Comparison of ENCODE assay signal across 21 cellular contexts in the genomic region with DNA sequence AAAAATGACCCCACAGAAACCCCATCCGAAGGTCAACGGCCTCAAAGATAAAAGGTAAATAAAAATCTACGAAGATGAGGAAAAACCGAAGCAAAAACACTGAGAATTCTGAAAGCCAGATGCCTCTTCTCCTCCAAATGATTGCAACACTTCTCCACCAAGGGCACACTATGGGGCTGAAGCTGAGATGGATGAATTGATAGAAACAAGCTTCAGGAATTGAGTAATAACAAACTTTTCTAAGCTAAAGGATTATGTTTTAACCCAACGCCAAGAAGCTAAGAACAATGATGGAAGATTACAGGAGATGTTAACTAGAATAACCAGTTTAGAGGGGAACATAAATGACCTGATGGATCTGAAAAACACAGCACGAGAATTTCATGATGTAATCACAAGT.
DNase-seq lines count a peak whose midpoint lies in the region; ATAC-seq and TF ChIP-seq lines count a peak whose summit lies in the region.
"Had no signal": no experiment of that assay in that cellular context is flagged by ENCODE, and none has a peak within 500 bp of the region (broad histone marks: within the 10 kb centered on the region; RNA-seq: fewer than 3 reads in every experiment).

No MANE protein-coding gene starts in this region.

- DNase-seq in GM23248 = no peak
- DNase-seq in WTC11 (ENCODE audit: low spot score) = no peak
- DNase-seq in fibroblast of gingiva (ENCODE audit: low read depth) = peak; percentile 65
- DNase-seq in renal cortical epithelial cell (ENCODE audit: low read depth) = peak; percentile 35
- DNase-seq in activated gamma-delta T cell treated with Interleukin-2 at 50 U/mL for 16 hours = no peak
- DNase-seq in stimulated activated CD4-positive, alpha-beta T cell treated with anti-CD3 and anti-CD28 coated beads, Interleukin-2, amount 100 ng/mL, for 24 hours = no peak
- DNase-seq: CD4-positive, alpha-beta memory T cell; HCEC 1CT; Kasumi-1; MG63; NCI-H1048; NCI-H146; NCI-H510A; NCI-H748 treated with DMSO at 0.1 percent for 48 hours; NK-92 treated with Interleukin-12 subunit alpha and Interleukin-12 subunit beta, amount 100 ng/mL, for 24 hours; SHP77; SK-N-SH had no signal

- peaks cover 13% of the 10 kb centered on the region for H3K4me1 ChIP-seq in GM23248 (ENCODE audit: insufficient read depth)
- H3K4me1 ChIP-seq: A549, BLaER1 had no signal

- H3K4me3 ChIP-seq in GM23248 = no peak overlapping the region
- H3K4me3 ChIP-seq: A549, BLaER1, MG63 had no signal

- in situ Hi-C loops in GM23248 (cut with MboI) = no loop called here

- CTCF ChIA-PET in WTC11 (lab: Charles Lee) = no interaction called here

- ATAC-seq in WTC11 (no peak), GM19395 (IDR thresholded peaks at IDR 0.05; ENCODE audit: unreplicated experiment) (no peak), HG03432 (IDR thresholded peaks at IDR 0.05; ENCODE audit: unreplicated experiment) (no peak)
- ATAC-seq: A549 had no signal

- no peaks in the 10 kb centered on the region for H3K27me3 ChIP-seq in GM23248 (replicated peaks; ENCODE audit: insufficient read depth)
- H3K27me3 ChIP-seq: BLaER1, MG63 had no signal

- peak overlapping the region; percentile 78 for H3K27ac Mint-ChIP-seq in WTC11
- H3K27ac Mint-ChIP-seq: CD4-positive, alpha-beta memory T cell had no signal

- H3K27ac ChIP-seq in GM23248 = 0 out of 2 replicates have a peak overlapping the region, but pooled peaks have one; percentile 7
- H3K27ac ChIP-seq: A549, BLaER1 had no signal

- no peaks in the 10 kb centered on the region for H4K20me1 ChIP-seq in GM23248 (ENCODE audit: insufficient read depth)
- H4K20me1 ChIP-seq: BLaER1 had no signal

- H3K79me2 ChIP-seq in GM23248 (ENCODE audit: insufficient read depth) = no peaks in the 10 kb centered on the region

- peaks cover 68% of the 10 kb centered on the region for H3K4me1 Mint-ChIP-seq in WTC11
- H3K4me1 Mint-ChIP-seq: CD4-positive, alpha-beta memory T cell had no signal

- H3K36me3 Mint-ChIP-seq in WTC11 = peaks cover 42% of the 10 kb centered on the region

- no peak for TF ChIP-seq CTCF in WTC11 (IDR thresholded peaks at IDR 0.05)

- peak overlapping the region; percentile 40; the same call in 1 of the 2 replicates for H2AFZ ChIP-seq in GM23248

- no peaks in the 10 kb centered on the region for H3K9me3 ChIP-seq in GM23248 (ENCODE audit: low read depth)
- H3K9me3 ChIP-seq: A549, BLaER1, MG63, SK-N-SH had no signal

- no peak overlapping the region for H3K4me3 Mint-ChIP-seq in WTC11

- no peak overlapping the region for H3K9ac ChIP-seq in GM23248
- H3K9ac ChIP-seq: BLaER1, SK-N-SH had no signal

- no peaks in the 10 kb centered on the region for H3K9me2 ChIP-seq in GM23248 (ENCODE audit: insufficient read depth)
- H3K9me2 ChIP-seq: SK-N-SH had no signal

- POLR2A ChIA-PET in WTC11 (lab: Charles Lee) = no interaction called here

- H3K4me2 ChIP-seq in GM23248 (ENCODE audit: unreplicated experiment) = peak overlapping the region; percentile 9
- H3K4me2 ChIP-seq: A549, BLaER1, SK-N-SH had no signal

- H3F3A ChIP-seq in GM23248 (ENCODE audit: insufficient read depth) = peaks cover 14% of the 10 kb centered on the region; the same call in 1 of the 2 replicates

- H3K36me3 ChIP-seq in GM23248 (ENCODE audit: low read depth) = no peaks in the 10 kb centered on the region
- H3K36me3 ChIP-seq: BLaER1, MG63 had no signal

- H3K9me3 Mint-ChIP-seq in WTC11 = peaks cover 14% of the 10 kb centered on the region

- no peaks in the 10 kb centered on the region for H3K27me3 Mint-ChIP-seq in WTC11 (ENCODE audit: low read depth)
- H3K27me3 Mint-ChIP-seq: CD4-positive, alpha-beta memory T cell had no signal

- 56 to 59% methylated on average over 6 of the region's 6 CpGs for WGBS in GM23248 (ENCODE audit: low coverage in 1 of 2, low lambda C conversion rate in 2 of 2, missing lambda C conversion rate in 2 of 2), 2 experiments

TF ChIP-seq in WTC11, 78 proteins besides CTCF, POLR2A, EP300 and RAD21:
- TF ChIP-seq, protein P1, sequence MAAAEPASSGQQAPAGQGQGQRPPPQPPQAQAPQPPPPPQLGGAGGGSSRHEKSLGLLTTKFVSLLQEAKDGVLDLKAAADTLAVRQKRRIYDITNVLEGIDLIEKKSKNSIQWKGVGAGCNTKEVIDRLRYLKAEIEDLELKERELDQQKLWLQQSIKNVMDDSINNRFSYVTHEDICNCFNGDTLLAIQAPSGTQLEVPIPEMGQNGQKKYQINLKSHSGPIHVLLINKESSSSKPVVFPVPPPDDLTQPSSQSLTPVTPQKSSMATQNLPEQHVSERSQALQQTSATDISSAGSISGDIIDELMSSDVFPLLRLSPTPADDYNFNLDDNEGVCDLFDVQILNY (CRISPR knock-in tag; IDR thresholded peaks at IDR 0.05) = no peak
- TF ChIP-seq, protein P2, sequence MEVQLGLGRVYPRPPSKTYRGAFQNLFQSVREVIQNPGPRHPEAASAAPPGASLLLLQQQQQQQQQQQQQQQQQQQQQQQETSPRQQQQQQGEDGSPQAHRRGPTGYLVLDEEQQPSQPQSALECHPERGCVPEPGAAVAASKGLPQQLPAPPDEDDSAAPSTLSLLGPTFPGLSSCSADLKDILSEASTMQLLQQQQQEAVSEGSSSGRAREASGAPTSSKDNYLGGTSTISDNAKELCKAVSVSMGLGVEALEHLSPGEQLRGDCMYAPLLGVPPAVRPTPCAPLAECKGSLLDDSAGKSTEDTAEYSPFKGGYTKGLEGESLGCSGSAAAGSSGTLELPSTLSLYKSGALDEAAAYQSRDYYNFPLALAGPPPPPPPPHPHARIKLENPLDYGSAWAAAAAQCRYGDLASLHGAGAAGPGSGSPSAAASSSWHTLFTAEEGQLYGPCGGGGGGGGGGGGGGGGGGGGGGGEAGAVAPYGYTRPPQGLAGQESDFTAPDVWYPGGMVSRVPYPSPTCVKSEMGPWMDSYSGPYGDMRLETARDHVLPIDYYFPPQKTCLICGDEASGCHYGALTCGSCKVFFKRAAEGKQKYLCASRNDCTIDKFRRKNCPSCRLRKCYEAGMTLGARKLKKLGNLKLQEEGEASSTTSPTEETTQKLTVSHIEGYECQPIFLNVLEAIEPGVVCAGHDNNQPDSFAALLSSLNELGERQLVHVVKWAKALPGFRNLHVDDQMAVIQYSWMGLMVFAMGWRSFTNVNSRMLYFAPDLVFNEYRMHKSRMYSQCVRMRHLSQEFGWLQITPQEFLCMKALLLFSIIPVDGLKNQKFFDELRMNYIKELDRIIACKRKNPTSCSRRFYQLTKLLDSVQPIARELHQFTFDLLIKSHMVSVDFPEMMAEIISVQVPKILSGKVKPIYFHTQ (CRISPR knock-in tag; IDR thresholded peaks at IDR 0.05) = no peak
- TF ChIP-seq NR2C2 (CRISPR knock-in tag; IDR thresholded peaks at IDR 0.05) (no peak), NR3C1 (CRISPR knock-in tag; conservative IDR thresholded peaks at IDR 0.05; ENCODE audit: low read depth) (no peak), NFE2L1 (CRISPR knock-in tag; IDR thresholded peaks at IDR 0.05) (no peak), MYBL2 (CRISPR knock-in tag; IDR thresholded peaks at IDR 0.05) (no peak), KAT7 (CRISPR knock-in tag; IDR thresholded peaks at IDR 0.05; ENCODE audit: borderline replicate concordance) (no peak), JUN (CRISPR knock-in tag; IDR thresholded peaks at IDR 0.05) (no peak), ZNF416 (CRISPR knock-in tag; IDR thresholded peaks at IDR 0.05) (no peak)
- TF ChIP-seq, protein P3, sequence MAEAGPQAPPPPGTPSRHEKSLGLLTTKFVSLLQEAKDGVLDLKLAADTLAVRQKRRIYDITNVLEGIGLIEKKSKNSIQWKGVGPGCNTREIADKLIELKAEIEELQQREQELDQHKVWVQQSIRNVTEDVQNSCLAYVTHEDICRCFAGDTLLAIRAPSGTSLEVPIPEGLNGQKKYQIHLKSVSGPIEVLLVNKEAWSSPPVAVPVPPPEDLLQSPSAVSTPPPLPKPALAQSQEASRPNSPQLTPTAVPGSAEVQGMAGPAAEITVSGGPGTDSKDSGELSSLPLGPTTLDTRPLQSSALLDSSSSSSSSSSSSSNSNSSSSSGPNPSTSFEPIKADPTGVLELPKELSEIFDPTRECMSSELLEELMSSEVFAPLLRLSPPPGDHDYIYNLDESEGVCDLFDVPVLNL (CRISPR knock-in tag; IDR thresholded peaks at IDR 0.05; ENCODE audit: borderline replicate concordance, low read depth) = no peak
TF ChIP-seq in WTC11: peak in this region for 0.

Comparison
In these comparisons a context has a peak if more than half of its experiments do, and no peak if none do; other contexts are left out.
1. DNase-seq: peak in fibroblast of gingiva (single experiment) and renal cortical epithelial cell (single experiment); none in GM23248 (single experiment), WTC11 (single experiment), activated gamma-delta T cell treated with Interleukin-2 at 50 U/mL for 16 hours (single experiment) and stimulated activated CD4-positive, alpha-beta T cell treated with anti-CD3 and anti-CD28 coated beads, Interleukin-2, amount 100 ng/mL, for 24 hours (0 of 2).